Comparison of ENCODE assay signal across 13 cellular contexts in the genomic region with DNA sequence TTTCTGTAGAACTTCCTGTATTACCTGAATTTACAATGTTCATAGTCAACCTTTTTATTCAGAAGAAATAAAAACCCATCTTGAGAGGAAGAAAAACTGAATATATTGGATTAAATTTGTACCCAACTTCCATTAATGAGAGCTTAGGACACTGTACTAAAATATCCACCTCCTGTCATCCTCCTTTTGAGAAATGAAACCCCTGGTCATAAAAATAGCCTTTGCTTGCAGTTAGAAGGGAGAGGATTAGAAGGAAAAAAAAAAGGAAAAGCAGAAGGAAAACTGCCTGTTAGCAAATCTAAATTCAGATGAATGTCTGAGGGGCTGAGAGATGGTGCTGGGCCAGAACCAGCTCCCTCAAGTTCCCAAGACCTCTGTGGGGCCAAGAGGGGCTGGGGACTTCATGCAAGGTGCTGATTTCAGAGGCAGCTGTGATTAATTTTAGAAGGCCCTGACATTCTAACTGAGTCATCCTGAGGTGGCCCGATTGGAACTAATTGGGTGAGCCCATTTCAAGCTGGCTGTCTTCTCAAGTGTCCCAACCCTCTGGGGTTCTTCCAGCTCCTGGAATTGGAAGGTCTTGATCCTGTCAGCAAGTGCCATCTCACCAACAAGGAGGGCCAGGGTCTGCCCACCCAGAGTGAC. TPM values are rescaled to one million over a fixed set of nuclear protein-coding genes. Genes with fewer than 3 reads are reported as not detected.
DNase-seq lines count a peak whose midpoint lies in the region; ATAC-seq and TF ChIP-seq lines count a peak whose summit lies in the region.
"Had no signal": no experiment of that assay in that cellular context is flagged by ENCODE, and none has a peak within 500 bp of the region (broad histone marks: within the 10 kb centered on the region; RNA-seq: fewer than 3 reads in every experiment).

No MANE protein-coding gene starts in this region.

- BruUV-seq in HCT116 (replicated peaks; lab: Mats Ljungman, UMichigan), result no TSS peak

- RAD21 ChIA-PET in HCT116 (lab: Charles Lee; ENCODE audit: low non-redundant PET in 1 of 2, low total read pairs in 2 of 2, uncharacterized antibody in 2 of 2, unreplicated experiment in 2 of 2), result no interaction called here

- H3K79me2 ChIP-seq in HCT116 (ENCODE audit: insufficient read depth, low read length), result no peaks in the 10 kb centered on the region
- no peaks in the 10 kb centered on the region for H3K79me2 ChIP-seq in smooth muscle cell (ENCODE audit: low read depth)
- H3K79me2 ChIP-seq: hepatocyte had no signal

- H2AFZ ChIP-seq in HCT116 (ENCODE audit: low read depth, low read length, poor library complexity, severe bottlenecking) (no peak overlapping the region), smooth muscle cell (ENCODE audit: low read depth) (no peak overlapping the region)
- H2AFZ ChIP-seq: hepatocyte had no signal

- no peaks in the 10 kb centered on the region for H3K27me3 Mint-ChIP-seq in activated T-cell treated with anti-CD3 and anti-CD28 coated beads, Interleukin-2, amount 50 U/mL, for 4 hours (ENCODE audit: low read depth)

- no peaks in the 10 kb centered on the region for H3K9me2 ChIP-seq in HCT116 (ENCODE audit: insufficient read depth)

- TF ChIP-seq CTCF in HCT116 (IDR thresholded peaks at IDR 0.05 in 2 of 3, conservative IDR thresholded peaks at IDR 0.05 in 1 of 3; ENCODE audit: borderline replicate concordance in 1 of 3, insufficient read depth in 1 of 3, low read depth in 2 of 3, low read length in 2 of 3) (no peak), foreskin fibroblast (IDR thresholded peaks at IDR 0.05; ENCODE audit: low read depth, low read length) (no peak), smooth muscle cell (IDR thresholded peaks at IDR 0.05; ENCODE audit: borderline replicate concordance, insufficient read depth, poor library complexity, severe bottlenecking) (no peak), ascending aorta (IDR thresholded peaks at IDR 0.05) (no peak)

- intact Hi-C loops in HCT116 (cut with micrococcal nuclease), result no loop called here
- intact Hi-C loops in ascending aorta (cut with DNase I), result no loop called here

- H3K4me1 ChIP-seq in HCT116 (ENCODE audit: control insufficient read depth in 1 of 2, insufficient read depth in 2 of 2, low read length in 2 of 2), result peaks cover 0 to 12% of the 10 kb centered on the region in 2 experiments; a peak in 2 of 4 replicates
- H3K4me1 ChIP-seq in adipocyte (ENCODE audit: control insufficient read depth, insufficient read depth, low read length), result peaks cover 26% of the 10 kb centered on the region
- H3K4me1 ChIP-seq in smooth muscle cell (ENCODE audit: low read depth), result peaks cover 7% of the 10 kb centered on the region
- H3K4me1 ChIP-seq in ascending aorta, result no peaks in the 10 kb centered on the region

- H3K36me3 ChIP-seq in HCT116 (ENCODE audit: control insufficient read depth in 1 of 2, insufficient read depth in 2 of 2, low read length in 2 of 2) (no peaks in the 10 kb centered on the region), adipocyte (ENCODE audit: control insufficient read depth, insufficient read depth, low read length, severe bottlenecking) (no peaks in the 10 kb centered on the region), smooth muscle cell (ENCODE audit: low read depth) (no peaks in the 10 kb centered on the region), ascending aorta (no peaks in the 10 kb centered on the region)
- H3K36me3 ChIP-seq: sigmoid colon had no signal

- DNase-seq in HCT116 (ENCODE audit: low read depth, low spot score), result no peak
- DNase-seq in adipocyte (ENCODE audit: low read depth), result peak; percentile 75
- DNase-seq in foreskin fibroblast, result peak; percentile 61 to 76
- DNase-seq in smooth muscle cell (lab: John Stamatoyannopoulos, UW; ENCODE audit: unreplicated experiment), result no peak
- DNase-seq in NCI-H1694 (lab: John Stamatoyannopoulos, UW), result no peak
- no peak for DNase-seq in ascending aorta (ENCODE audit: low spot score in 2 of 2)
- no peak for DNase-seq in activated T-cell treated with anti-CD3 and anti-CD28 coated beads, Interleukin-2, amount 50 U/mL, for 4 hours
- no peak for DNase-seq in DMS79 treated with DMSO at 0.1 percent for 48 hours (lab: John Stamatoyannopoulos, UW)
- DNase-seq: activated T-cell treated with anti-CD3 and anti-CD28 coated beads, Interleukin-2, amount 50 U/mL, for 72 hours; MM.1S; NCI-H2227 treated with DMSO at 0.1 percent for 48 hours; sigmoid colon had no signal

- peak overlapping the region; percentile 33 for H3K4me2 ChIP-seq in HCT116 (ENCODE audit: low read length)
- no peak overlapping the region for H3K4me2 ChIP-seq in smooth muscle cell
- H3K4me2 ChIP-seq: hepatocyte had no signal

- H4K20me1 ChIP-seq in HCT116 (ENCODE audit: insufficient read depth), result no peaks in the 10 kb centered on the region
- no peaks in the 10 kb centered on the region for H4K20me1 ChIP-seq in smooth muscle cell (ENCODE audit: low read depth)

- no peaks in the 10 kb centered on the region for H3K9me3 Mint-ChIP-seq in activated T-cell treated with anti-CD3 and anti-CD28 coated beads, Interleukin-2, amount 50 U/mL, for 4 hours
- H3K9me3 Mint-ChIP-seq: activated T-cell treated with anti-CD3 and anti-CD28 coated beads, Interleukin-2, amount 50 U/mL, for 72 hours had no signal

- H3K4me3 Mint-ChIP-seq in activated T-cell treated with anti-CD3 and anti-CD28 coated beads, Interleukin-2, amount 50 U/mL, for 4 hours, result no peak overlapping the region
- H3K4me3 Mint-ChIP-seq: activated T-cell treated with anti-CD3 and anti-CD28 coated beads, Interleukin-2, amount 50 U/mL, for 72 hours had no signal

- no peak for TF ChIP-seq POLR2A in HCT116 (IDR thresholded peaks at IDR 0.05; ENCODE audit: borderline replicate concordance, extremely low read depth, insufficient read depth, insufficient read length)

- no peak overlapping the region for H3K27ac ChIP-seq in HCT116 (ENCODE audit: low read depth, low read length)
- H3K27ac ChIP-seq in smooth muscle cell (ENCODE audit: low read depth), result peak overlapping the region; percentile 60
- no peak overlapping the region for H3K27ac ChIP-seq in ascending aorta
- H3K27ac ChIP-seq: hepatocyte had no signal

- H3K27me3 ChIP-seq in HCT116 (ENCODE audit: insufficient read depth, low read length) (no peaks in the 10 kb centered on the region), adipocyte (replicated peaks; ENCODE audit: control insufficient read depth, insufficient read depth, low read length) (no peaks in the 10 kb centered on the region), smooth muscle cell (ENCODE audit: low read depth) (no peaks in the 10 kb centered on the region), ascending aorta (no peaks in the 10 kb centered on the region)
- H3K27me3 ChIP-seq: hepatocyte, sigmoid colon had no signal

- H3K9me3 ChIP-seq in HCT116 (ENCODE audit: control insufficient read depth in 1 of 2, insufficient read depth in 1 of 2, low read depth in 1 of 2, low read length in 2 of 2) (no peaks in the 10 kb centered on the region), adipocyte (ENCODE audit: control insufficient read depth, low read length) (no peaks in the 10 kb centered on the region), smooth muscle cell (replicated peaks; ENCODE audit: low read depth) (no peaks in the 10 kb centered on the region), ascending aorta (no peaks in the 10 kb centered on the region)
- H3K9me3 ChIP-seq: sigmoid colon had no signal

- POLR2A ChIA-PET in HCT116 (lab: Charles Lee), result no interaction called here

- WGBS in smooth muscle cell (ENCODE audit: low lambda C conversion rate), result 79% methylated on average over 1 of the region's 1 CpG

- CTCF ChIA-PET in HCT116 (lab: Charles Lee), result no interaction called here

- H3K36me3 Mint-ChIP-seq in activated T-cell treated with anti-CD3 and anti-CD28 coated beads, Interleukin-2, amount 50 U/mL, for 4 hours (ENCODE audit: insufficient read depth), result no peaks in the 10 kb centered on the region

- ATAC-seq in HCT116, result no peak
- no peak for ATAC-seq in activated T-cell treated with anti-CD3 and anti-CD28 coated beads, Interleukin-2, amount 50 U/mL, for 4 hours
- ATAC-seq: activated T-cell treated with anti-CD3 and anti-CD28 coated beads, Interleukin-2, amount 50 U/mL, for 72 hours had no signal

- H3K4me1 Mint-ChIP-seq in activated T-cell treated with anti-CD3 and anti-CD28 coated beads, Interleukin-2, amount 50 U/mL, for 4 hours (ENCODE audit: low read depth), result no peaks in the 10 kb centered on the region

- no peak overlapping the region for H3K4me3 ChIP-seq in HCT116 (replicated peaks in 1 of 2; ENCODE audit: low read depth in 1 of 2, low read length in 2 of 2)
- no peak overlapping the region for H3K4me3 ChIP-seq in adipocyte (ENCODE audit: low read length)
- no peak overlapping the region for H3K4me3 ChIP-seq in foreskin fibroblast (ENCODE audit: low read depth in 1 of 2, low read length in 2 of 2)
- H3K4me3 ChIP-seq in smooth muscle cell, result no peak overlapping the region
- H3K4me3 ChIP-seq in ascending aorta, result no peak overlapping the region
- H3K4me3 ChIP-seq: hepatocyte, sigmoid colon had no signal

- H3F3A ChIP-seq in smooth muscle cell (ENCODE audit: low read depth), result peaks cover 18% of the 10 kb centered on the region

- H3K9ac ChIP-seq in HCT116 (ENCODE audit: low read length) (no peak overlapping the region), adipocyte (ENCODE audit: low read length) (no peak overlapping the region), smooth muscle cell (ENCODE audit: low read depth) (no peak overlapping the region)

- TF ChIP-seq RAD21 in HCT116 (IDR thresholded peaks at IDR 0.05; ENCODE audit: low read depth), result no peak

TF ChIP-seq in HCT116, 20 proteins besides CTCF, POLR2A, EP300 and RAD21:
- TF ChIP-seq FOSL1 (IDR thresholded peaks at IDR 0.05; ENCODE audit: low read depth), result peak; percentile 54
- TF ChIP-seq CEBPB (IDR thresholded peaks at IDR 0.05; ENCODE audit: low read depth), result no peak

RNA-seq across cellular contexts. Expression of a gene that starts 38.4 kb away (rescaled TPM):
- total RNA-seq in HCT116 (2021; ENCODE audit: unreplicated experiment), result 31.8 TPM
- polyA plus RNA-seq in HCT116 (2012), result 39.0 and 41.5 TPM in 2 replicates
- total RNA-seq in smooth muscle cell, result 20.0 and 25.4 TPM in 2 replicates
- polyA plus RNA-seq in smooth muscle cell, result 31.9 and 32.4 TPM in 2 replicates
- total RNA-seq in ascending aorta, result 71.6 TPM
- total RNA-seq in activated T-cell treated with anti-CD3 and anti-CD28 coated beads, Interleukin-2, amount 50 U/mL, for 4 hours, result 10 to 100 TPM; 30.3 to 34.6 (median 32.7) TPM

Comparison
In these comparisons a context has a peak if more than half of its experiments do, and no peak if none do; other contexts are left out.
1. DNase-seq: peak in adipocyte (single experiment) and foreskin fibroblast (2 of 2); none in HCT116 (single experiment), smooth muscle cell (single experiment), NCI-H1694 (single experiment), ascending aorta (0 of 2), activated T-cell treated with anti-CD3 and anti-CD28 coated beads, Interleukin-2, amount 50 U/mL, for 4 hours (single experiment) and DMS79 treated with DMSO at 0.1 percent for 48 hours (single experiment).